In genomic region chr4:26975464-26976181, GRCh38 we compare ENCODE assay signal across 8 cellular contexts.
DNase-seq lines count a peak whose midpoint lies in the region; ATAC-seq and TF ChIP-seq lines count a peak whose summit lies in the region.
"Not testable (repeated sequence)": the region's sequence is repeated elsewhere in the genome, so short reads cannot be mapped to it uniquely, and the experiment has no call there.

No MANE protein-coding gene starts in this region.

- H3K9ac ChIP-seq in HUES6 (ENCODE audit: low read length), result not testable (repeated sequence)

- 97% methylated on average over 12 of the region's 12 CpGs for WGBS in sigmoid colon, 2 donors

- not testable (repeated sequence) for H3K27ac ChIP-seq in CD4-positive, alpha-beta T cell (ENCODE audit: low read depth, low read length); HUES6 (ENCODE audit: low read depth, low read length); sigmoid colon

- TF ChIP-seq CTCF in CD4-positive, alpha-beta T cell (IDR thresholded peaks at IDR 0.05); WTC11 (IDR thresholded peaks at IDR 0.05); sigmoid colon (IDR thresholded peaks at IDR 0.05): not testable (repeated sequence)

- H3K27me3 ChIP-seq in CD4-positive, alpha-beta T cell (ENCODE audit: control insufficient read depth, insufficient read depth, low read length); HUES6 (ENCODE audit: control insufficient read depth, insufficient read depth, low read length); sigmoid colon: not testable (repeated sequence)

- H3K27me3 Mint-ChIP-seq in CD4-positive, alpha-beta T cell; WTC11 (ENCODE audit: low read depth); activated naive CD4-positive, alpha-beta T cell treated with anti-CD3 and anti-CD28 coated beads, Interleukin-2, amount 50 U/mL, for 24 hours: not testable (repeated sequence)

- H3K4me3 Mint-ChIP-seq in CD4-positive, alpha-beta T cell; WTC11; activated naive CD4-positive, alpha-beta T cell treated with anti-CD3 and anti-CD28 coated beads, Interleukin-2, amount 50 U/mL, for 24 hours: not testable (repeated sequence)

- not testable (repeated sequence) for H3K27ac Mint-ChIP-seq in CD4-positive, alpha-beta T cell; WTC11
- peak overlapping the region; percentile 18 for H3K27ac Mint-ChIP-seq in activated naive CD4-positive, alpha-beta T cell treated with anti-CD3 and anti-CD28 coated beads, Interleukin-2, amount 50 U/mL, for 24 hours

- peak in 3 of 10 experiments; percentile 2 to 12 (median 7) for DNase-seq in CD4-positive, alpha-beta T cell
- DNase-seq in NCI-H69 (lab: John Stamatoyannopoulos, UW), result peak; percentile 67
- peak; percentile 45 for DNase-seq in WTC11 (ENCODE audit: low spot score)
- DNase-seq in Right ventricle myocardium superior, result peak; percentile 33
- peak; percentile 20 to 22 for DNase-seq in left colon
- peak; percentile 50 for DNase-seq in sigmoid colon

- H3K4me1 Mint-ChIP-seq in CD4-positive, alpha-beta T cell (ENCODE audit: low read depth), result peaks cover 76% of the 10 kb centered on the region
- H3K4me1 Mint-ChIP-seq in WTC11, result peaks cover 13% of the 10 kb centered on the region
- peaks cover 73% of the 10 kb centered on the region for H3K4me1 Mint-ChIP-seq in activated naive CD4-positive, alpha-beta T cell treated with anti-CD3 and anti-CD28 coated beads, Interleukin-2, amount 50 U/mL, for 24 hours

- CTCF ChIA-PET in CD4-positive, alpha-beta T cell (lab: Charles Lee), result not testable (repeated sequence)
- CTCF ChIA-PET in WTC11 (lab: Charles Lee), result interaction anchor here (0.6 to 1.3 kb wide), 2 partner anchors 13 to 645 kb away, joined by 3 read pairs; no protein-coding TSS in a partner anchor

- POLR2A ChIA-PET in CD4-positive, alpha-beta T cell (lab: Charles Lee); WTC11 (lab: Charles Lee): not testable (repeated sequence)

- not testable (repeated sequence) for H3K4me1 ChIP-seq in HUES6 (ENCODE audit: control insufficient read depth, insufficient read depth, low read length); sigmoid colon

- peak overlapping the region; percentile 29; the same call in 1 of the 2 replicates for H3K4me3 ChIP-seq in HUES6 (ENCODE audit: low read depth, low read length)
- H3K4me3 ChIP-seq in sigmoid colon, result not testable (repeated sequence)

- not testable (repeated sequence) for TF ChIP-seq EP300 in sigmoid colon (IDR thresholded peaks at IDR 0.05)

- ATAC-seq in CD4-positive, alpha-beta T cell (ENCODE audit: poor library complexity), result peak; percentile 43
- ATAC-seq in WTC11, result peak; percentile 53
- ATAC-seq in Right ventricle myocardium superior (ENCODE audit: poor library complexity); left colon: not testable (repeated sequence)

- not testable (repeated sequence) for H3K9me3 ChIP-seq in CD4-positive, alpha-beta T cell (ENCODE audit: control insufficient read depth, low read length); HUES6 (ENCODE audit: control insufficient read depth, insufficient read depth, low read depth, low read length); sigmoid colon

- not testable (repeated sequence) for H3K36me3 ChIP-seq in HUES6 (ENCODE audit: control insufficient read depth, insufficient read depth, low read length); sigmoid colon

- not testable (repeated sequence) for H3K9me3 Mint-ChIP-seq in CD4-positive, alpha-beta T cell; activated naive CD4-positive, alpha-beta T cell treated with anti-CD3 and anti-CD28 coated beads, Interleukin-2, amount 50 U/mL, for 24 hours
- peaks cover 11% of the 10 kb centered on the region; the same call in 1 of the 2 replicates for H3K9me3 Mint-ChIP-seq in WTC11

- H3K36me3 Mint-ChIP-seq in CD4-positive, alpha-beta T cell (ENCODE audit: low read depth), result peaks cover 14% of the 10 kb centered on the region
- not testable (repeated sequence) for H3K36me3 Mint-ChIP-seq in WTC11
- peaks cover 22% of the 10 kb centered on the region for H3K36me3 Mint-ChIP-seq in activated naive CD4-positive, alpha-beta T cell treated with anti-CD3 and anti-CD28 coated beads, Interleukin-2, amount 50 U/mL, for 24 hours

- TF ChIP-seq POLR2A in sigmoid colon (IDR thresholded peaks at IDR 0.05), result not testable (repeated sequence)

- intact Hi-C loops in CD4-positive, alpha-beta T cell (cut with DNase I, micrococcal nuclease); Right ventricle myocardium superior (cut with DNase I); sigmoid colon (cut with DNase I): not testable (repeated sequence)
- intact Hi-C loops in left colon (cut with DNase I, micrococcal nuclease), result loop anchor here in 1 of 2 donors (5.0 kb wide), 1 partner anchor 418 kb away; no protein-coding TSS in a partner anchor
